In the genomic region with DNA sequence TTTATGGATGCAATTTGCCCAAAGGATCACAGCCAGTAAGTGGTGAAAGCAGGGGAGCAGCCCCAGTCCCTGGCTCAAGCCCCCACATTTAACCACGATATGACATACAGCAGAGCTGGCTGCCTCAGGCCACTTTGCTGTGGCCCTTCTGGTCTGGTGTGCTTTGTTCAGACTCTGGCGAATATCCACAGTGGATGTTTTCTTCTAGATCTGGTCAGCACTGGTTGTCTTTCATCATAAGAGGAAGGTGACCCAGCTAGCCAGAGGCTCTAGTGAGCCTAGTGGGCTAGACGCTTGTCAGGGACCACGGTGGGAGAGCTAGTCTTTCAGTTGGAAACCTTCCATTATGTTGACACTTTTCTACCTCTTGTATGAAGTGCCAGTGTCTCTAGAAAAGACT, we compare ENCODE assay signal across 20 cellular contexts. TPM values are rescaled to one million over a fixed set of nuclear protein-coding genes. Genes with fewer than 3 reads are reported as not detected.
"Had no signal": no experiment of that assay in that cellular context is flagged by ENCODE, and none has a peak within 500 bp of the region (broad histone marks: within the 10 kb centered on the region; RNA-seq: fewer than 3 reads in every experiment).

No MANE protein-coding gene starts in this region.

- H3K36me3 ChIP-seq: thyroid gland, uterus had no signal

- H3K27ac Mint-ChIP-seq: nephron, type B pancreatic cell had no signal

- H3K27ac ChIP-seq: hepatocyte, suprapubic skin, thyroid gland, uterus had no signal

- H3K27me3 ChIP-seq: dorsolateral prefrontal cortex, hepatocyte, suprapubic skin, thyroid gland, uterus had no signal

- ATAC-seq: left cardiac atrium, left ventricle myocardium superior had no signal

- H3K4me3 ChIP-seq: dorsolateral prefrontal cortex, hepatocyte, lung, suprapubic skin, thyroid gland, uterus had no signal

- H3K27me3 Mint-ChIP-seq: naive B cell, type B pancreatic cell had no signal

- H3K9me3 ChIP-seq: suprapubic skin, thyroid gland, uterus had no signal

- H3K4me3 Mint-ChIP-seq: naive B cell, nephron, type B pancreatic cell had no signal

- FAIRE-seq: kidney, small intestine had no signal

- H3K4me1 Mint-ChIP-seq: nephron had no signal

- DNase-seq: cortex of kidney; dorsolateral prefrontal cortex; effector CD8-positive, alpha-beta T cell; foreskin melanocyte; kidney; left cardiac atrium; left ventricle myocardium superior; mesendoderm; naive B cell; small intestine; stimulated activated CD4-positive, alpha-beta T cell treated with anti-CD3 and anti-CD28 coated beads, Interleukin-2, amount 100 ng/mL, for 48 hours; stimulated activated naive CD4-positive, alpha-beta T cell treated with Interleukin-2 at 50 U/mL for 16 hours; thyroid gland; uterus had no signal

- H3K4me1 ChIP-seq: suprapubic skin, thyroid gland, uterus had no signal

RNA-seq across cellular contexts. Expression of a gene that starts 51.4 kb away (rescaled TPM):
- total RNA-seq: hepatocyte, kidney, left cardiac atrium, left ventricle myocardium superior, pulmonary artery endothelial cell, suprapubic skin had no signal
